Comparison of ENCODE assay signal across 26 cellular contexts in the genomic region with DNA sequence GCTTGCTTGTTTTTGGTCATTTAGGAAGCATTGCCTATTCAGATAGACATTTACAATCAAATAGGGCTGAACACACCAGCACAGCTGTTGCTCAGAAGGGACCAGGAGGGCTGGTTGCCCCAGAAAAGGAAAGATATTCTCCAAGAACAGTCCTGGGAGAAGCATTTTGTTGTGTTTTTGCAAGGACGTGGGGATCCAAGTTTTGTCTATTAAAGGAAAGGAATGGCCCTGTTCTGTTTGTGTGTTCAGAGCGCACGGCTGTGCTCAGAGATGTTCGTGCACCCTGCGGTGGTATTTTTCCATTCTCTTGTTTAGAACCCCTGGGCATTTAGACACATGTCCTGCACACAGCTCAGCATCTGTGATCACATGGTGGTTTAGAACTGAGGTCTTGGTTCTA.
"Had no signal": no experiment of that assay in that cellular context is flagged by ENCODE, and none has a peak within 500 bp of the region (broad histone marks: within the 10 kb centered on the region; RNA-seq: fewer than 3 reads in every experiment).

No MANE protein-coding gene starts in this region.

- H3K4me1 ChIP-seq: parathyroid adenoma, psoas muscle, spleen, suprapubic skin, upper lobe of right lung had no signal

- H3K9me3 ChIP-seq: lower lobe of right lung, neutrophil, psoas muscle, sigmoid colon, suprapubic skin, thoracic aorta, tibial artery, upper lobe of right lung had no signal

- H3K4me3 ChIP-seq: lower lobe of right lung, neural progenitor cell, psoas muscle, sigmoid colon, spleen, suprapubic skin, thoracic aorta, tibial artery, upper lobe of right lung had no signal

- H3K36me3 ChIP-seq: lower lobe of right lung, neural progenitor cell, neutrophil, sigmoid colon, spleen, suprapubic skin, thoracic aorta, tibial artery, upper lobe of right lung had no signal

- H3K27ac ChIP-seq: lower lobe of right lung, neural progenitor cell, neutrophil, parathyroid adenoma, psoas muscle, sigmoid colon, spleen, suprapubic skin, thoracic aorta, upper lobe of right lung had no signal

- DNase-seq: head of caudate nucleus; hypothalamus; immature natural killer cell; kidney; lower lobe of right lung; mammary epithelial cell; mesenchymal stem cell; naive B cell; natural killer cell; nephron progenitor cell; occipital lobe; psoas muscle; sigmoid colon; small intestine; spleen; stimulated activated CD4-positive, alpha-beta T cell treated with anti-CD3 and anti-CD28 coated beads, Interleukin-4, amount 100 ng/mL, for 24 hours; stimulated activated naive CD4-positive, alpha-beta T cell; tibial artery; trophoblast cell; upper lobe of right lung had no signal

- H3K27me3 ChIP-seq: neural progenitor cell, neutrophil, sigmoid colon, spleen, suprapubic skin, tibial artery, upper lobe of right lung had no signal

- ATAC-seq: lower lobe of right lung; natural killer cell; psoas muscle; stimulated activated effector memory CD8-positive, alpha-beta T cell treated with anti-CD3 and anti-CD28 coated beads, Interleukin-12 subunit alpha, Interleukin-12 subunit beta, amount 100 ng/mL, for 72 hours; upper lobe of right lung had no signal
